In the genomic region with DNA sequence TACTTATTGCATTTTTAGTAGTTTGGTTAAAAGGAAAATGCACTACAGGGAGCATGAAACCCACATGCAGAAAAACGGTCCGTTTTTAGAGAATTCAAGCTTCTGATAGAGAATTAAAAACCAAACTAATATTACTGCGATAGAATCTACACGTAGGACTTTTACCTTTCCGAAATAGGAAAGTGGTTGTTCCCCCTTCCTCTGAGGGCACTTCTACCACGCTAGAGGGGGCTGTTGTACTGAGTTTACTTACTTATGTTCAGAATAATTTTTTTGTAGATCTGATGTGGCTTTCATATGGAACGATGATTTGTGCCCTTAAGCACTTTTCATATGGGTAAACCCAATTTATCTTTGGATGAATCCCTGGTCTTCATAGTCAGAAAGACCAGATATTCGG, we compare ENCODE assay signal across 8 cellular contexts.
DNase-seq lines count a peak whose midpoint lies in the region; ATAC-seq and TF ChIP-seq lines count a peak whose summit lies in the region.

No MANE protein-coding gene starts in this region.

- H3K27me3 ChIP-seq in lower lobe of right lung (ENCODE audit: low read depth), result no peaks in the 10 kb centered on the region

- peak; percentile 73 for TF ChIP-seq CTCF in lower lobe of right lung (IDR thresholded peaks at IDR 0.05)

- peaks cover 8% of the 10 kb centered on the region for H3K4me1 ChIP-seq in lower lobe of right lung

- H3K4me3 ChIP-seq in lower lobe of right lung, result no peak overlapping the region

- no peak overlapping the region for H3K27ac ChIP-seq in lower lobe of right lung

- no peaks in the 10 kb centered on the region for H3K9me3 ChIP-seq in lower lobe of right lung

- DNase-seq in activated gamma-delta T cell treated with Interleukin-2 at 50 U/mL for 16 hours (peak; percentile 51), activated gamma-delta T cell (lab: John Stamatoyannopoulos, UW) (no peak), NCI-H1436 (lab: John Stamatoyannopoulos, UW) (peak; percentile 70), T-helper 1 cell (peak in 4 of 5 donors; percentile 11 to 47 (median 32)), cerebellum (ENCODE audit: low spot score) (peak; percentile 33), lower lobe of right lung (no peak), superior temporal gyrus (ENCODE audit: extremely low spot score) (peak; percentile 87)

- no peaks in the 10 kb centered on the region for H3K36me3 ChIP-seq in lower lobe of right lung

- ATAC-seq in lower lobe of right lung (peak; percentile 70 to 73), GM18858 (IDR thresholded peaks at IDR 0.05; ENCODE audit: unreplicated experiment) (no peak)

- intact Hi-C loops in lower lobe of right lung (cut with DNase I), result no loop called here

Comparison
In these comparisons a context has a peak if more than half of its experiments do, and no peak if none do; other contexts are left out.
1. DNase-seq: peak in activated gamma-delta T cell treated with Interleukin-2 at 50 U/mL for 16 hours (single experiment), NCI-H1436 (single experiment), T-helper 1 cell (4 of 5), cerebellum (single experiment) and superior temporal gyrus (single experiment); none in activated gamma-delta T cell (single experiment) and lower lobe of right lung (single experiment).